ENCODE assay signal across 29 cellular contexts in genomic region chr15:100150906-100151305, GRCh38.
"Had no signal": no experiment of that assay in that cellular context is flagged by ENCODE, and none has a peak within 500 bp of the region (broad histone marks: within the 10 kb centered on the region; RNA-seq: fewer than 3 reads in every experiment).

No MANE protein-coding gene starts in this region.

- H3K27me3 ChIP-seq: colonic mucosa, esophagus muscularis mucosa, foreskin keratinocyte, gastroesophageal sphincter, heart left ventricle, hepatocyte, left lung, neutrophil, stomach, thyroid gland had no signal

- H3K27me3 Mint-ChIP-seq: dendritic cell treated with granulocyte-macrophage colony-stimulating factor and Interleukin-4, amounts not matched to agents 40 ng/mL and 50 ng/mL, for 4 days; naive thymus-derived CD8-positive, alpha-beta T cell; progenitor cell of endocrine pancreas had no signal

- H3K27ac ChIP-seq: colonic mucosa, epithelial cell of prostate, esophagus muscularis mucosa, foreskin keratinocyte, gastroesophageal sphincter, heart left ventricle, hepatocyte, left lung, neutrophil, parathyroid adenoma, stomach, thyroid gland had no signal

- ATAC-seq: foreskin keratinocyte; gastroesophageal sphincter; heart left ventricle; left cardiac atrium; left lung; naive thymus-derived CD8-positive, alpha-beta T cell; sciatic nerve had no signal

- H3K9ac ChIP-seq: parathyroid adenoma had no signal

- H3K36me3 Mint-ChIP-seq: stimulated activated effector memory CD8-positive, alpha-beta T cell treated with anti-CD3 and anti-CD28 coated beads, Interleukin-12 subunit alpha, Interleukin-12 subunit beta, amount 100 ng/mL, for 72 hours had no signal

- H3K4me2 ChIP-seq: hepatocyte, smooth muscle cell had no signal

- H2AFZ ChIP-seq: hepatocyte, parathyroid adenoma had no signal

- H3K79me2 ChIP-seq: hepatocyte, parathyroid adenoma had no signal

- FAIRE-seq: islet of Langerhans had no signal

- DNase-seq: colonic mucosa; effector CD8-positive, alpha-beta T cell; endodermal cell; foreskin keratinocyte; heart left ventricle; left cardiac atrium; left lung; mesenchymal stem cell; midbrain; naive thymus-derived CD8-positive, alpha-beta T cell; stimulated activated CD4-positive, alpha-beta T cell treated with anti-CD3 and anti-CD28 coated beads, Interleukin-12 subunit alpha, Interleukin-12 subunit beta, amount 100 ng/mL, for 4 hours; stimulated activated CD4-positive, alpha-beta T cell treated with anti-CD3 and anti-CD28 coated beads, Interleukin-1b, Interleukin-23, amount 100 ng/mL, for 48 hours; stimulated activated CD4-positive, alpha-beta T cell treated with anti-CD3 and anti-CD28 coated beads, Interleukin-4, amount 100 ng/mL, for 1 hour; stimulated activated naive CD4-positive, alpha-beta T cell treated with Interleukin-2 at 50 U/mL for 16 hours; stomach; thyroid gland; trophoblast cell had no signal

- H3K4me3 Mint-ChIP-seq: dendritic cell treated with granulocyte-macrophage colony-stimulating factor and Interleukin-4, amounts not matched to agents 40 ng/mL and 50 ng/mL, for 4 days; endodermal cell; naive thymus-derived CD8-positive, alpha-beta T cell; stimulated activated effector memory CD8-positive, alpha-beta T cell treated with anti-CD3 and anti-CD28 coated beads, Interleukin-12 subunit alpha, Interleukin-12 subunit beta, amount 100 ng/mL, for 72 hours had no signal

- H3K4me1 Mint-ChIP-seq: naive thymus-derived CD8-positive, alpha-beta T cell; stimulated activated effector memory CD8-positive, alpha-beta T cell treated with anti-CD3 and anti-CD28 coated beads, Interleukin-12 subunit alpha, Interleukin-12 subunit beta, amount 100 ng/mL, for 72 hours had no signal

- H3K27ac Mint-ChIP-seq: dendritic cell treated with granulocyte-macrophage colony-stimulating factor and Interleukin-4, amounts not matched to agents 40 ng/mL and 50 ng/mL, for 4 days; endodermal cell; progenitor cell of endocrine pancreas; stimulated activated effector memory CD8-positive, alpha-beta T cell treated with anti-CD3 and anti-CD28 coated beads, Interleukin-12 subunit alpha, Interleukin-12 subunit beta, amount 100 ng/mL, for 72 hours had no signal

- H3K9me3 ChIP-seq: colonic mucosa, neutrophil, thyroid gland had no signal

- H3K36me3 ChIP-seq: colonic mucosa, heart left ventricle, left lung, neutrophil, thyroid gland had no signal

- H3K4me3 ChIP-seq: colonic mucosa, esophagus muscularis mucosa, gastroesophageal sphincter, heart left ventricle, hepatocyte, left lung, smooth muscle cell, stomach, thyroid gland had no signal

- H3K4me1 ChIP-seq: colonic mucosa, esophagus muscularis mucosa, foreskin keratinocyte, gastroesophageal sphincter, heart left ventricle, left lung, parathyroid adenoma, stomach, thyroid gland had no signal
